In genomic region chr11:18105086-18105801, GRCh38 we compare ENCODE assay signal across 9 cellular contexts. TPM values are rescaled to one million over a fixed set of nuclear protein-coding genes. Genes with fewer than 3 reads are reported as not detected.
A peak's percentile ranks its signal among the peaks of the same experiment; 100 is the strongest.
DNase-seq lines count a peak whose midpoint lies in the region; ATAC-seq and TF ChIP-seq lines count a peak whose summit lies in the region.
"Had no signal": no experiment of that assay in that cellular context is flagged by ENCODE, and none has a peak within 500 bp of the region (broad histone marks: within the 10 kb centered on the region; RNA-seq: fewer than 3 reads in every experiment).

No MANE protein-coding gene starts in this region.

- H3K27me3 ChIP-seq in brain microvascular endothelial cell (replicated peaks), result no peaks in the 10 kb centered on the region
- peaks cover 2% of the 10 kb centered on the region for H3K27me3 ChIP-seq in mucosa of stomach (ENCODE audit: control insufficient read depth, insufficient read depth, low read length)

- H3K27ac ChIP-seq in brain microvascular endothelial cell (peak overlapping the region; percentile 22), caudate nucleus (ENCODE audit: low read depth, low read length) (no peak overlapping the region)

- TF ChIP-seq CTCF in AG04449 (IDR thresholded peaks at IDR 0.05; ENCODE audit: insufficient read depth, low read length, missing control alignments) (no peak), HFFc6 (IDR thresholded peaks at IDR 0.05) (no peak), brain microvascular endothelial cell (IDR thresholded peaks at IDR 0.05; ENCODE audit: low read depth, low read length, missing control alignments) (no peak), omental fat pad (IDR thresholded peaks at IDR 0.05) (no peak)

- H3K36me3 ChIP-seq in brain microvascular endothelial cell (replicated peaks) (peaks cover 8% of the 10 kb centered on the region), mucosa of stomach (ENCODE audit: control insufficient read depth, insufficient read depth, low read length) (no peaks in the 10 kb centered on the region)

- CTCF ChIA-PET in AG04449 (lab: Yijun Ruan, JAX), result interaction anchor here (0.6 to 7.2 kb wide), 19 partner anchors 10 to 999 kb away, joined by 3 to 50 read pairs (median 5); no protein-coding TSS in a partner anchor

- H3K27ac Mint-ChIP-seq in HFFc6, result peak overlapping the region; percentile 81

- peak overlapping the region; percentile 84 for H3K9ac ChIP-seq in mucosa of stomach (ENCODE audit: low read length)

- no peaks in the 10 kb centered on the region; the same call in 1 of the 2 replicates for H3K27me3 Mint-ChIP-seq in HFFc6 (ENCODE audit: insufficient read depth)

- in situ Hi-C loops in brain microvascular endothelial cell (cut with HindIII; ENCODE audit: low pct_ligation_motif_present, low sequenced_read_pairs), result no loop called here

- POLR2A ChIA-PET in AG04449 (lab: Yijun Ruan, JAX), result interaction anchor here (0.8 kb wide), 1 partner anchor 10 kb away, joined by 3 read pairs; no protein-coding TSS in a partner anchor

- peaks cover 25% of the 10 kb centered on the region for H3K4me1 Mint-ChIP-seq in HFFc6 (ENCODE audit: low read depth)

- ATAC-seq in GM18861 (IDR thresholded peaks at IDR 0.05; ENCODE audit: unreplicated experiment) (no peak), omental fat pad (ENCODE audit: low FRiP score) (no peak), HG03378 (IDR thresholded peaks at IDR 0.05; ENCODE audit: unreplicated experiment) (no peak)

- DNase-seq in AG04449 (ENCODE audit: low read depth, low spot score) (no peak), HFFc6 (no peak), brain microvascular endothelial cell (no peak), omental fat pad (ENCODE audit: low spot score) (no peak), caudate nucleus (lab: John Stamatoyannopoulos, UW) (no peak)

- H3K4me3 ChIP-seq in AG04449 (ENCODE audit: low read depth, low read length), result peak overlapping the region; percentile 90
- H3K4me3 ChIP-seq in brain microvascular endothelial cell (ENCODE audit: low read depth, low read length), result peak overlapping the region; percentile 97
- peak overlapping the region; percentile 61 for H3K4me3 ChIP-seq in mucosa of stomach (ENCODE audit: low read length)

- H3K36me3 Mint-ChIP-seq in HFFc6 (ENCODE audit: low read depth), result peaks cover 11% of the 10 kb centered on the region; the same call in 1 of the 2 replicates

- H3K9me3 ChIP-seq in mucosa of stomach (ENCODE audit: control insufficient read depth, low read length), result no peaks in the 10 kb centered on the region

- no peaks in the 10 kb centered on the region for H3K4me1 ChIP-seq in mucosa of stomach (ENCODE audit: control insufficient read depth, insufficient read depth, low read length)

- H3K4me3 Mint-ChIP-seq in HFFc6, result peak overlapping the region; percentile 96

- H3K9me3 Mint-ChIP-seq in HFFc6, result no peaks in the 10 kb centered on the region

RNA-seq across cellular contexts. Expression of gene SAAL1, which starts 0.6 kb away (rescaled TPM):
- total RNA-seq in HFFc6 (2021; fragmentation: NEBNext Ultra II Directional; extraction: Animal tissue kit (Norgen Biotek cat#: 25700)), result 10 to 100 TPM; 10.3 to 16.6 (median 15.3) TPM
- total RNA-seq in omental fat pad, result 10 to 100 TPM in 2 of 4 donors, 1 to 10 TPM in 2; 6.6 to 13.2 (median 9.8) TPM

RNA-seq across cellular contexts. Expression of gene MRGPRX3, which starts 27.1 kb away (rescaled TPM):
- total RNA-seq in HFFc6 (2021; fragmentation: NEBNext Ultra II Directional; extraction: Animal tissue kit (Norgen Biotek cat#: 25700)), result not detected
- total RNA-seq in omental fat pad, result not detected
- total RNA-seq: glomerular endothelial cell had no signal

RNA-seq across cellular contexts. Expression of gene TPH1, which starts 59.2 kb away (rescaled TPM):
- total RNA-seq in HFFc6 (2021; fragmentation: NEBNext Ultra II Directional; extraction: Animal tissue kit (Norgen Biotek cat#: 25700)), result under 1 TPM in 1 of 6 experiments, not detected in 5; 0.03 TPM
- total RNA-seq in omental fat pad, result under 1 TPM; 0.19 to 0.47 (median 0.31) TPM
